In genomic region chr16:86882586-86883280, GRCh38 we compare ENCODE assay signal across 2 cellular contexts.
TF ChIP-seq lines count a peak whose summit lies in the region.

No MANE protein-coding gene starts in this region.

TF ChIP-seq in SK-N-SH, 30 proteins besides CTCF, POLR2A, EP300 and RAD21 (continued from another document and continues in another):
- TF ChIP-seq, protein P1, sequence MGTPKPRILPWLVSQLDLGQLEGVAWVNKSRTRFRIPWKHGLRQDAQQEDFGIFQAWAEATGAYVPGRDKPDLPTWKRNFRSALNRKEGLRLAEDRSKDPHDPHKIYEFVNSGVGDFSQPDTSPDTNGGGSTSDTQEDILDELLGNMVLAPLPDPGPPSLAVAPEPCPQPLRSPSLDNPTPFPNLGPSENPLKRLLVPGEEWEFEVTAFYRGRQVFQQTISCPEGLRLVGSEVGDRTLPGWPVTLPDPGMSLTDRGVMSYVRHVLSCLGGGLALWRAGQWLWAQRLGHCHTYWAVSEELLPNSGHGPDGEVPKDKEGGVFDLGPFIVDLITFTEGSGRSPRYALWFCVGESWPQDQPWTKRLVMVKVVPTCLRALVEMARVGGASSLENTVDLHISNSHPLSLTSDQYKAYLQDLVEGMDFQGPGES (IDR thresholded peaks at IDR 0.05; ENCODE audit: low read depth, low read length) = no peak
- TF ChIP-seq FOXM1 (IDR thresholded peaks at IDR 0.05; ENCODE audit: low read depth) (no peak), MEF2A (IDR thresholded peaks at IDR 0.05; ENCODE audit: borderline replicate concordance, low read depth) (no peak), MXI1 (IDR thresholded peaks at IDR 0.05; ENCODE audit: low read depth, low read length) (no peak), CHD2 (IDR thresholded peaks at IDR 0.05; ENCODE audit: low read length, partially characterized antibody) (no peak), USF2 (IDR thresholded peaks at IDR 0.05; ENCODE audit: borderline replicate concordance, low read depth, low read length) (no peak), FOSL2 (IDR thresholded peaks at IDR 0.05; ENCODE audit: borderline replicate concordance, low read depth) (peak; percentile 11; the same call in 1 of the 2 replicates), JUND (IDR thresholded peaks at IDR 0.05) (no peak), EZH2phosphoT487 (IDR thresholded peaks at IDR 0.05; ENCODE audit: borderline replicate concordance, low read depth) (no peak), POLR2AphosphoS5 (IDR thresholded peaks at IDR 0.05; ENCODE audit: low read depth, low read length) (no peak), ZBTB33 (IDR thresholded peaks at IDR 0.05; ENCODE audit: borderline replicate concordance, low read depth) (no peak), RXRA (IDR thresholded peaks at IDR 0.05; ENCODE audit: borderline replicate concordance, low read depth) (no peak), RFX5 (IDR thresholded peaks at IDR 0.05; ENCODE audit: low read length) (no peak), RCOR1 (IDR thresholded peaks at IDR 0.05; ENCODE audit: low read length) (no peak), YY1 (IDR thresholded peaks at IDR 0.05; ENCODE audit: low read depth) (no peak), USF1 (IDR thresholded peaks at IDR 0.05; ENCODE audit: borderline replicate concordance, low read depth) (peak; percentile 48; the same call in 1 of the 2 replicates), TAF1 (IDR thresholded peaks at IDR 0.05; ENCODE audit: borderline replicate concordance, low read depth, low read length) (no peak), GABPA (IDR thresholded peaks at IDR 0.05; ENCODE audit: low read depth) (no peak), NFIC (IDR thresholded peaks at IDR 0.05; ENCODE audit: borderline replicate concordance) (peak; percentile 69), GATA2 (CRISPR knock-in tag; IDR thresholded peaks at IDR 0.05) (no peak), SMC3 (IDR thresholded peaks at IDR 0.05; ENCODE audit: low read depth, low read length) (no peak), TCF12 (IDR thresholded peaks at IDR 0.05) (peak; percentile 44), ELF1 (IDR thresholded peaks at IDR 0.05) (no peak)
- TF ChIP-seq, protein P2, sequence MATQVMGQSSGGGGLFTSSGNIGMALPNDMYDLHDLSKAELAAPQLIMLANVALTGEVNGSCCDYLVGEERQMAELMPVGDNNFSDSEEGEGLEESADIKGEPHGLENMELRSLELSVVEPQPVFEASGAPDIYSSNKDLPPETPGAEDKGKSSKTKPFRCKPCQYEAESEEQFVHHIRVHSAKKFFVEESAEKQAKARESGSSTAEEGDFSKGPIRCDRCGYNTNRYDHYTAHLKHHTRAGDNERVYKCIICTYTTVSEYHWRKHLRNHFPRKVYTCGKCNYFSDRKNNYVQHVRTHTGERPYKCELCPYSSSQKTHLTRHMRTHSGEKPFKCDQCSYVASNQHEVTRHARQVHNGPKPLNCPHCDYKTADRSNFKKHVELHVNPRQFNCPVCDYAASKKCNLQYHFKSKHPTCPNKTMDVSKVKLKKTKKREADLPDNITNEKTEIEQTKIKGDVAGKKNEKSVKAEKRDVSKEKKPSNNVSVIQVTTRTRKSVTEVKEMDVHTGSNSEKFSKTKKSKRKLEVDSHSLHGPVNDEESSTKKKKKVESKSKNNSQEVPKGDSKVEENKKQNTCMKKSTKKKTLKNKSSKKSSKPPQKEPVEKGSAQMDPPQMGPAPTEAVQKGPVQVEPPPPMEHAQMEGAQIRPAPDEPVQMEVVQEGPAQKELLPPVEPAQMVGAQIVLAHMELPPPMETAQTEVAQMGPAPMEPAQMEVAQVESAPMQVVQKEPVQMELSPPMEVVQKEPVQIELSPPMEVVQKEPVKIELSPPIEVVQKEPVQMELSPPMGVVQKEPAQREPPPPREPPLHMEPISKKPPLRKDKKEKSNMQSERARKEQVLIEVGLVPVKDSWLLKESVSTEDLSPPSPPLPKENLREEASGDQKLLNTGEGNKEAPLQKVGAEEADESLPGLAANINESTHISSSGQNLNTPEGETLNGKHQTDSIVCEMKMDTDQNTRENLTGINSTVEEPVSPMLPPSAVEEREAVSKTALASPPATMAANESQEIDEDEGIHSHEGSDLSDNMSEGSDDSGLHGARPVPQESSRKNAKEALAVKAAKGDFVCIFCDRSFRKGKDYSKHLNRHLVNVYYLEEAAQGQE (IDR thresholded peaks at IDR 0.05; ENCODE audit: low read depth, low read length) = no peak

TF ChIP-seq in SK-N-SH treated with all-trans-retinoic acid at 6 μM for 48 hours, 23 proteins besides CTCF, POLR2A, EP300 and RAD21 (continued from another document):
- TF ChIP-seq, protein P3, sequence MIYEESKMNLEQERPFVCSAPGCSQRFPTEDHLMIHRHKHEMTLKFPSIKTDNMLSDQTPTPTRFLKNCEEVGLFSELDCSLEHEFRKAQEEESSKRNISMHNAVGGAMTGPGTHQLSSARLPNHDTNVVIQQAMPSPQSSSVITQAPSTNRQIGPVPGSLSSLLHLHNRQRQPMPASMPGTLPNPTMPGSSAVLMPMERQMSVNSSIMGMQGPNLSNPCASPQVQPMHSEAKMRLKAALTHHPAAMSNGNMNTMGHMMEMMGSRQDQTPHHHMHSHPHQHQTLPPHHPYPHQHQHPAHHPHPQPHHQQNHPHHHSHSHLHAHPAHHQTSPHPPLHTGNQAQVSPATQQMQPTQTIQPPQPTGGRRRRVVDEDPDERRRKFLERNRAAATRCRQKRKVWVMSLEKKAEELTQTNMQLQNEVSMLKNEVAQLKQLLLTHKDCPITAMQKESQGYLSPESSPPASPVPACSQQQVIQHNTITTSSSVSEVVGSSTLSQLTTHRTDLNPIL (CRISPR knock-in tag; IDR thresholded peaks at IDR 0.05; ENCODE audit: low read depth) = no peak
- TF ChIP-seq, protein P4, sequence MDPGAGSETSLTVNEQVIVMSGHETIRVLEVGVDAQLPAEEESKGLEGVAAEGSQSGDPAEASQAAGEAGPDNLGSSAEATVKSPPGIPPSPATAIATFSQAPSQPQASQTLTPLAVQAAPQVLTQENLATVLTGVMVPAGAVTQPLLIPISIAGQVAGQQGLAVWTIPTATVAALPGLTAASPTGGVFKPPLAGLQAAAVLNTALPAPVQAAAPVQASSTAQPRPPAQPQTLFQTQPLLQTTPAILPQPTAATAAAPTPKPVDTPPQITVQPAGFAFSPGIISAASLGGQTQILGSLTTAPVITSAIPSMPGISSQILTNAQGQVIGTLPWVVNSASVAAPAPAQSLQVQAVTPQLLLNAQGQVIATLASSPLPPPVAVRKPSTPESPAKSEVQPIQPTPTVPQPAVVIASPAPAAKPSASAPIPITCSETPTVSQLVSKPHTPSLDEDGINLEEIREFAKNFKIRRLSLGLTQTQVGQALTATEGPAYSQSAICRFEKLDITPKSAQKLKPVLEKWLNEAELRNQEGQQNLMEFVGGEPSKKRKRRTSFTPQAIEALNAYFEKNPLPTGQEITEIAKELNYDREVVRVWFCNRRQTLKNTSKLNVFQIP (CRISPR knock-in tag; IDR thresholded peaks at IDR 0.05; ENCODE audit: borderline replicate concordance, low read depth) = no peak
- TF ChIP-seq ZNF565 (CRISPR knock-in tag; conservative IDR thresholded peaks at IDR 0.05; ENCODE audit: low read depth) (no peak), TOX (CRISPR knock-in tag; IDR thresholded peaks at IDR 0.05; ENCODE audit: borderline replicate concordance) (no peak), CSDC2 (CRISPR knock-in tag; IDR thresholded peaks at IDR 0.05) (no peak), PPARA (CRISPR knock-in tag; IDR thresholded peaks at IDR 0.05; ENCODE audit: borderline replicate concordance) (no peak), CSRNP3 (CRISPR knock-in tag; IDR thresholded peaks at IDR 0.05) (no peak), SNAI2 (CRISPR knock-in tag; IDR thresholded peaks at IDR 0.05) (no peak), OSR1 (CRISPR knock-in tag; IDR thresholded peaks at IDR 0.05) (no peak), ESRRG (CRISPR knock-in tag; IDR thresholded peaks at IDR 0.05) (no peak), ZFP3 (CRISPR knock-in tag; IDR thresholded peaks at IDR 0.05) (no peak)
